In genomic region chr14:91405241-91405721, GRCh38 we compare ENCODE assay signal across 11 cellular contexts. TPM values are rescaled to one million over a fixed set of nuclear protein-coding genes. Genes with fewer than 3 reads are reported as not detected.
DNase-seq lines count a peak whose midpoint lies in the region; ATAC-seq and TF ChIP-seq lines count a peak whose summit lies in the region.
"Had no signal": no experiment of that assay in that cellular context is flagged by ENCODE, and none has a peak within 500 bp of the region (broad histone marks: within the 10 kb centered on the region; RNA-seq: fewer than 3 reads in every experiment).

No MANE protein-coding gene starts in this region.

- no peak for TF ChIP-seq POLR2A in spleen (IDR thresholded peaks at IDR 0.05)

- H3K27me3 ChIP-seq in left ventricle myocardium inferior (ENCODE audit: low read depth) (peaks cover 22% of the 10 kb centered on the region), spleen (replicated peaks in 1 of 7) (no peaks in the 10 kb centered on the region)
- H3K27me3 ChIP-seq: brain microvascular endothelial cell had no signal

- H3K36me3 ChIP-seq in left ventricle myocardium inferior (no peaks in the 10 kb centered on the region), spleen (peaks cover 0 to 50% (median 12%) of the 10 kb centered on the region in 6 donors)
- H3K36me3 ChIP-seq: brain microvascular endothelial cell had no signal

- H3K4me1 ChIP-seq in left ventricle myocardium inferior: peaks cover 28% of the 10 kb centered on the region
- peaks cover 42 to 100% (median 97%) of the 10 kb centered on the region in 6 donors for H3K4me1 ChIP-seq in spleen
- H3K4me1 ChIP-seq: A549 had no signal

- TF ChIP-seq CTCF in left ventricle myocardium inferior (IDR thresholded peaks at IDR 0.05; ENCODE audit: borderline replicate concordance) (no peak), spleen (IDR thresholded peaks at IDR 0.05 in 8 of 11, conservative IDR thresholded peaks at IDR 0.05 in 3 of 11) (no peak), omental fat pad (IDR thresholded peaks at IDR 0.05) (no peak)

- H3K27ac ChIP-seq in left ventricle myocardium inferior (replicated peaks) (peak overlapping the region; percentile 55), spleen (peak overlapping the region; percentile 26 to 94 (median 78))
- H3K27ac ChIP-seq: A549, brain microvascular endothelial cell had no signal

- in situ Hi-C loops in KBM-7 (cut with MboI; ENCODE audit: low pct_unique_long_range_greater_than_20kb, low sequenced_read_pairs): no loop called here

- H3K9me3 ChIP-seq in left ventricle myocardium inferior (replicated peaks): no peaks in the 10 kb centered on the region
- no peaks in the 10 kb centered on the region for H3K9me3 ChIP-seq in spleen
- H3K9me3 ChIP-seq: A549 had no signal

- WGBS in spleen, 5 donors: 58 to 74% (median 71%) methylated on average over 13 to 14 of the region's 14 CpGs

- DNase-seq in left ventricle myocardium inferior: no peak
- no peak for DNase-seq in Right ventricle myocardium superior
- peak; percentile 89 for DNase-seq in activated effector memory CD4-positive, alpha-beta T cell treated with anti-CD3 and anti-CD28 coated beads, Interleukin-2, amount 50 U/mL, for 16 hours
- peak; percentile 74 for DNase-seq in spleen
- DNase-seq in SKM-1 treated with dmso at 0.1 percent for 144 hours (lab: John Stamatoyannopoulos, UW; ENCODE audit: unreplicated experiment): no peak
- DNase-seq in KBM-7: no peak
- no peak for DNase-seq in omental fat pad (ENCODE audit: low spot score)
- DNase-seq: brain microvascular endothelial cell, GF-D8 had no signal

- intact Hi-C loops in left ventricle myocardium inferior (cut with micrococcal nuclease): no loop called here
- intact Hi-C loops in Right ventricle myocardium superior (cut with DNase I): no loop called here
- intact Hi-C loops in spleen (cut with DNase I; ENCODE audit: low total_unique reads): no loop called here

- H3K4me3 ChIP-seq in left ventricle myocardium inferior: peak overlapping the region; percentile 17
- H3K4me3 ChIP-seq in spleen: peak overlapping the region in 1 of 8 donors; percentile 35
- H3K4me3 ChIP-seq: A549 had no signal

- ATAC-seq in Right ventricle myocardium superior (ENCODE audit: poor library complexity) (no peak), omental fat pad (ENCODE audit: low FRiP score) (no peak), HG02870 (IDR thresholded peaks at IDR 0.05; ENCODE audit: unreplicated experiment) (no peak)
- ATAC-seq: A549 had no signal

RNA-seq across cellular contexts. Expression of gene CCDC88C, which starts 12.3 kb away (rescaled TPM):
- 2.8 TPM for total RNA-seq in left ventricle myocardium inferior
- 2.9 TPM for total RNA-seq in Right ventricle myocardium superior
- total RNA-seq in spleen: 100 to 1,000 TPM in 6 of 7 donors, 10 to 100 TPM in 1; 96.4 to 136 (median 107) TPM
- 10 to 100 TPM; 23.2 to 38.4 (median 29.8) TPM for polyA plus RNA-seq in spleen
- 10 to 100 TPM in 1 of 4 donors, 1 to 10 TPM in 3; 4.5 to 36.6 (median 9.4) TPM for total RNA-seq in omental fat pad

Comparison
In these comparisons a context has a peak if more than half of its experiments do, and no peak if none do; other contexts are left out.
1. DNase-seq: peak in activated effector memory CD4-positive, alpha-beta T cell treated with anti-CD3 and anti-CD28 coated beads, Interleukin-2, amount 50 U/mL, for 16 hours (single experiment) and spleen (single experiment); none in left ventricle myocardium inferior (single experiment), Right ventricle myocardium superior (single experiment), SKM-1 treated with dmso at 0.1 percent for 144 hours (single experiment), KBM-7 (single experiment) and omental fat pad (single experiment).